Comparison of ENCODE assay signal across 23 cellular contexts in genomic region chr12:94170690-94171594, GRCh38. TPM values are rescaled to one million over a fixed set of nuclear protein-coding genes. Genes with fewer than 3 reads are reported as not detected.
DNase-seq lines count a peak whose midpoint lies in the region; ATAC-seq, FAIRE-seq and TF ChIP-seq lines count a peak whose summit lies in the region.
"Had no signal": no experiment of that assay in that cellular context is flagged by ENCODE, and none has a peak within 500 bp of the region (broad histone marks: within the 10 kb centered on the region; RNA-seq: fewer than 3 reads in every experiment).

No MANE protein-coding gene starts in this region.

- peaks cover 12% of the 10 kb centered on the region for H3K36me3 Mint-ChIP-seq in neural progenitor cell

- FAIRE-seq in H1 (lab: Jason Lieb, UNC) = no peak
- FAIRE-seq: bronchial epithelial cell, small intestine had no signal

- TF ChIP-seq EP300 in H1 (IDR thresholded peaks at IDR 0.05; ENCODE audit: borderline replicate concordance in 1 of 2, low read depth in 2 of 2, low read length in 2 of 2) = peak in 1 of 2 experiments; percentile 19; a peak in 1 of 3 replicates

- H3K4me3 ChIP-seq in IMR-90 (ENCODE audit: insufficient read depth, low read depth, low read length) (no peak overlapping the region), H1 (ENCODE audit: extremely low read depth in 1 of 4, insufficient read depth in 2 of 4, low read depth in 3 of 4, low read length in 4 of 4) (no peak overlapping the region), neutrophil (ENCODE audit: low read depth in 1 of 2, low read length in 1 of 2) (no peak overlapping the region), neural progenitor cell (no peak overlapping the region)
- H3K4me3 ChIP-seq: left lung, prostate gland, vagina had no signal

- POLR2A ChIA-PET in IMR-90 (lab: Charles Lee; ENCODE audit: unreplicated experiment) (no interaction called here), H1 (lab: Charles Lee; ENCODE audit: partially characterized antibody) (interaction anchor here (0.9 kb wide), 1 partner anchor 92 kb away, joined by 3 read pairs; no protein-coding TSS in a partner anchor)

- no peaks in the 10 kb centered on the region for H3K79me1 ChIP-seq in IMR-90 (ENCODE audit: low read depth in 1 of 2, low read length in 2 of 2)
- H3K79me1 ChIP-seq in H1 (ENCODE audit: low read depth, low read length) = no peaks in the 10 kb centered on the region

- H2AFZ ChIP-seq in IMR-90 (replicated peaks; ENCODE audit: low read length, poor library complexity) (peak overlapping the region; percentile 6), H1 (ENCODE audit: low read length) (no peak overlapping the region), neural progenitor cell (replicated peaks) (no peak overlapping the region)

- dilution Hi-C loops in IMR-90 (cut with HindIII; ENCODE audit: low sequenced_read_pairs, unreplicated experiment) = no loop called here

- H4K5ac ChIP-seq in IMR-90 (ENCODE audit: low read depth, low read length) (no peak overlapping the region), H1 (ENCODE audit: insufficient read length, low read depth, low read length) (no peak overlapping the region)

- peaks cover 19% of the 10 kb centered on the region for H3F3A ChIP-seq in neural progenitor cell (ENCODE audit: low read depth)

- H2BK5ac ChIP-seq in IMR-90 (ENCODE audit: low read depth, low read length, poor library complexity, severe bottlenecking) (no peak overlapping the region), H1 (ENCODE audit: low read depth, low read length) (no peak overlapping the region)

- H4K20me1 ChIP-seq in IMR-90 (ENCODE audit: insufficient read depth, low read length) = no peaks in the 10 kb centered on the region
- peaks cover 2 to 5% of the 10 kb centered on the region in 2 experiments for H4K20me1 ChIP-seq in H1 (replicated peaks in 1 of 2; ENCODE audit: control insufficient read depth in 1 of 2, insufficient read depth in 2 of 2, low read length in 2 of 2)
- no peaks in the 10 kb centered on the region for H4K20me1 ChIP-seq in neural progenitor cell (ENCODE audit: low read depth)

- H3K36me3 ChIP-seq in IMR-90 (ENCODE audit: control insufficient read depth, insufficient read depth, low read length) (no peaks in the 10 kb centered on the region), H1 (ENCODE audit: control insufficient read depth in 2 of 4, insufficient read depth in 4 of 4, low read length in 3 of 4) (no peaks in the 10 kb centered on the region), neutrophil (peaks cover 38% of the 10 kb centered on the region), neural progenitor cell (no peaks in the 10 kb centered on the region)
- H3K36me3 ChIP-seq: prostate gland, vagina had no signal

- intact Hi-C loops in Right ventricle myocardium inferior (cut with DNase I) (no loop called here), cardiac septum (cut with DNase I) (no loop called here), IMR-90 (cut with micrococcal nuclease) (loop anchor here (5.0 kb wide), 1 partner anchor 96 kb away; no protein-coding TSS in a partner anchor)

- peaks cover 6% of the 10 kb centered on the region; the same call in 1 of the 2 replicates for H3K9me1 ChIP-seq in IMR-90 (ENCODE audit: insufficient read depth, low read length)

- H3K27ac ChIP-seq in IMR-90 (ENCODE audit: insufficient read depth, low read length) (peak overlapping the region; percentile 68; the same call in 1 of the 2 replicates), H1 (ENCODE audit: low read depth, low read length) (no peak overlapping the region), neutrophil (peak overlapping the region; percentile 99), neural progenitor cell (no peak overlapping the region)
- H3K27ac ChIP-seq: prostate gland, vagina had no signal

- H3K9me3 Mint-ChIP-seq in neural progenitor cell = no peaks in the 10 kb centered on the region
- H3K9me3 Mint-ChIP-seq: CD4-positive, alpha-beta T cell; neural crest cell; stimulated activated memory B cell treated with anti-CD40 and anti-IgM and Interleukin-4, amounts not matched to agents 10 μg/mL and 1 μg/mL and 100 μg/mL, for 72 hours had no signal

- peak; percentile 73 for ATAC-seq in Right ventricle myocardium inferior
- ATAC-seq in IMR-90 (ENCODE audit: low read depth) = no peak
- ATAC-seq in stimulated activated naive CD8-positive, alpha-beta T cell treated with anti-CD3 and anti-CD28 coated beads, Interleukin-15, Interleukin-2, amounts not matched to agents 100 U/mL and 50 U/mL, for 24 hours = no peak
- ATAC-seq: left lung; stimulated activated memory B cell treated with anti-CD40 and anti-IgM and Interleukin-4, amounts not matched to agents 10 μg/mL and 1 μg/mL and 100 μg/mL, for 72 hours had no signal

- H3K14ac ChIP-seq in IMR-90 (replicated peaks; ENCODE audit: low read depth, low read length) = peak overlapping the region; percentile 19
- H3K14ac ChIP-seq in H1 (ENCODE audit: insufficient read length) = no peak overlapping the region

- no peak overlapping the region for H3K27ac Mint-ChIP-seq in neural progenitor cell
- H3K27ac Mint-ChIP-seq: CD4-positive, alpha-beta T cell; stimulated activated memory B cell treated with anti-CD40 and anti-IgM and Interleukin-4, amounts not matched to agents 10 μg/mL and 1 μg/mL and 100 μg/mL, for 72 hours had no signal

- peaks cover 37% of the 10 kb centered on the region for H3K4me1 Mint-ChIP-seq in neural progenitor cell

- peaks cover 18% of the 10 kb centered on the region for H3K4me1 ChIP-seq in IMR-90 (ENCODE audit: control insufficient read depth, insufficient read depth, low read length)
- peaks cover 0 to 6% (median 1%) of the 10 kb centered on the region in 4 experiments; a peak in 4 of 7 replicates for H3K4me1 ChIP-seq in H1 (replicated peaks in 1 of 4; ENCODE audit: control insufficient read depth in 3 of 4, insufficient read depth in 4 of 4, low read length in 3 of 4)
- H3K4me1 ChIP-seq in neutrophil (ENCODE audit: control insufficient read depth in 1 of 2, insufficient read depth in 1 of 2, low read depth in 1 of 2, low read length in 1 of 2) = peaks cover 73 to 76% of the 10 kb centered on the region in 2 experiments
- H3K4me1 ChIP-seq in neural progenitor cell = peaks cover 36% of the 10 kb centered on the region
- H3K4me1 ChIP-seq: prostate gland, vagina had no signal

- no TSS peak for BruUV-seq in IMR-90 (replicated peaks; lab: Mats Ljungman, UMichigan)

- H3K9ac ChIP-seq in IMR-90 (ENCODE audit: low read depth, low read length) (no peak overlapping the region), H1 (replicated peaks in 1 of 4; ENCODE audit: extremely low read depth in 1 of 4, low read depth in 3 of 4, low read length in 3 of 4) (no peak overlapping the region), neural progenitor cell (no peak overlapping the region)

- H2AK5ac ChIP-seq in IMR-90 (ENCODE audit: low read depth, low read length) = peak overlapping the region; percentile 72
- no peak overlapping the region for H2AK5ac ChIP-seq in H1 (ENCODE audit: low read depth, low read length)

- H3K27me3 ChIP-seq in IMR-90 (ENCODE audit: control insufficient read depth, insufficient read depth, low read length) (peaks cover 24% of the 10 kb centered on the region), H1 (replicated peaks in 1 of 4; ENCODE audit: control insufficient read depth in 3 of 4, extremely low read depth in 1 of 4, insufficient read depth in 3 of 4, low read length in 3 of 4) (peaks cover 67 to 100% (median 93%) of the 10 kb centered on the region in 4 experiments), neutrophil (no peaks in the 10 kb centered on the region), neural progenitor cell (peaks cover 64% of the 10 kb centered on the region)
- H3K27me3 ChIP-seq: left lung, vagina had no signal

- H3K4me2 ChIP-seq in IMR-90 (ENCODE audit: low read depth, low read length) = no peak overlapping the region
- no peak overlapping the region for H3K4me2 ChIP-seq in H1 (ENCODE audit: insufficient read depth in 1 of 2, low read depth in 2 of 2, low read length in 2 of 2)
- H3K4me2 ChIP-seq in neural progenitor cell = no peak overlapping the region

- H3K56ac ChIP-seq in IMR-90 (ENCODE audit: extremely low read depth, insufficient read depth, low read length) = no peak overlapping the region
- H3K56ac ChIP-seq in H1 (replicated peaks; ENCODE audit: insufficient read length, low read depth, low read length) = no peak overlapping the region

- TF ChIP-seq RAD21 in IMR-90 (IDR thresholded peaks at IDR 0.05; ENCODE audit: low read length) = no peak
- TF ChIP-seq RAD21 in H1 (IDR thresholded peaks at IDR 0.05 in 1 of 2, conservative IDR thresholded peaks at IDR 0.05 in 1 of 2; ENCODE audit: low read depth in 2 of 2, low read length in 2 of 2) = no peak

- H4K8ac ChIP-seq in IMR-90 (ENCODE audit: low read depth in 2 of 2, low read length in 2 of 2) (peak overlapping the region in 1 of 2 experiments; percentile 74; a peak in 2 of 4 replicates), H1 (ENCODE audit: extremely low read depth, insufficient read depth, low read length) (no peak overlapping the region)

- H2BK20ac ChIP-seq in IMR-90 (ENCODE audit: low read depth, low read length) = peak overlapping the region; percentile 95
- no peak overlapping the region for H2BK20ac ChIP-seq in H1 (ENCODE audit: low read length)

- no peaks in the 10 kb centered on the region for H3K79me2 ChIP-seq in H1 (ENCODE audit: control insufficient read depth in 1 of 2, insufficient read depth in 2 of 2, low read length in 2 of 2)
- H3K79me2 ChIP-seq in neural progenitor cell (ENCODE audit: low read depth) = no peaks in the 10 kb centered on the region

- H2BK120ac ChIP-seq in IMR-90 (ENCODE audit: low read depth, low read length) = peak overlapping the region; percentile 65
- H2BK120ac ChIP-seq in H1 (replicated peaks; ENCODE audit: low read depth, low read length) = no peak overlapping the region

- CTCF ChIA-PET in IMR-90 (lab: Yijun Ruan, JAX) (no interaction called here), H1 (lab: Charles Lee; ENCODE audit: partially characterized antibody) (interaction anchor here (0.7 to 1.8 kb wide), 6 partner anchors 13 to 33 kb away, joined by 3 to 6 read pairs (median 3); no protein-coding TSS in a partner anchor)

- H3K18ac ChIP-seq in IMR-90 (ENCODE audit: low read depth, low read length) (peak overlapping the region; percentile 46), H1 (ENCODE audit: extremely low read depth, low read length) (no peak overlapping the region)

- no peak overlapping the region for H2BK12ac ChIP-seq in H1 (ENCODE audit: low read depth, low read length)

- H3K23ac ChIP-seq in IMR-90 (ENCODE audit: low read depth, low read length) = no peak overlapping the region
- no peak overlapping the region for H3K23ac ChIP-seq in H1 (ENCODE audit: insufficient read length)

- TF ChIP-seq POLR2A in IMR-90 (IDR thresholded peaks at IDR 0.05; ENCODE audit: low read depth, low read length) = no peak
- no peak for TF ChIP-seq POLR2A in H1 (IDR thresholded peaks at IDR 0.05; ENCODE audit: control extremely low read depth in 1 of 2, low read depth in 2 of 2, low read length in 2 of 2)

- H3K9me3 ChIP-seq in IMR-90 (ENCODE audit: control insufficient read depth, insufficient read depth, low read length) (peaks cover 2% of the 10 kb centered on the region; the same call in 1 of the 2 replicates), H1 (ENCODE audit: insufficient read depth in 2 of 2, low read depth in 1 of 2, low read length in 1 of 2) (no peaks in the 10 kb centered on the region), neutrophil (no peaks in the 10 kb centered on the region), neural progenitor cell (ENCODE audit: low read depth) (no peaks in the 10 kb centered on the region)
- H3K9me3 ChIP-seq: left lung, prostate gland, vagina had no signal

- H2BK15ac ChIP-seq in IMR-90 (ENCODE audit: low read depth, low read length) = peak overlapping the region; percentile 60; the same call in 2 of the 3 replicates
- H2BK15ac ChIP-seq in H1 (ENCODE audit: low read length) = no peak overlapping the region

- H4K91ac ChIP-seq in IMR-90 (ENCODE audit: insufficient read depth, low read depth, low read length) (peak overlapping the region; percentile 86; the same call in 1 of the 2 replicates), H1 (replicated peaks; ENCODE audit: insufficient read length, low read length) (no peak overlapping the region)

- peaks cover 2% of the 10 kb centered on the region for H3K27me3 Mint-ChIP-seq in neural progenitor cell (ENCODE audit: insufficient read depth, low read depth)
- H3K27me3 Mint-ChIP-seq: CD4-positive, alpha-beta T cell; stimulated activated memory B cell treated with anti-CD40 and anti-IgM and Interleukin-4, amounts not matched to agents 10 μg/mL and 1 μg/mL and 100 μg/mL, for 72 hours had no signal

- no peak overlapping the region for H3K4me3 Mint-ChIP-seq in neural progenitor cell
- H3K4me3 Mint-ChIP-seq: CD4-positive, alpha-beta T cell; immature natural killer cell; neural crest cell; stimulated activated memory B cell treated with anti-CD40 and anti-IgM and Interleukin-4, amounts not matched to agents 10 μg/mL and 1 μg/mL and 100 μg/mL, for 72 hours had no signal

- WGBS in IMR-90 (ENCODE audit: extremely low coverage in 2 of 2, insufficient read length in 1 of 2), 2 experiments = 85% methylated on average over 2 of the region's 14 CpGs; no CpG with 5 or more reads in 1 of the 2 experiments
- WGBS in H1 (ENCODE audit: extremely low coverage in 1 of 2, insufficient coverage in 1 of 2, insufficient read length in 1 of 2, insufficient replicate concordance in 2 of 2, low coverage in 1 of 2, low lambda C conversion rate in 2 of 2, missing lambda C conversion rate in 1 of 2), 2 experiments = 66% methylated on average over 14 of the region's 14 CpGs; no CpG with 5 or more reads in 1 of the 2 experiments

- H3K4ac ChIP-seq in IMR-90 (ENCODE audit: low read depth, low read length) (peak overlapping the region; percentile 88), H1 (replicated peaks; ENCODE audit: insufficient read length, low read depth, low read length) (no peak overlapping the region)

- DNase-seq in Right ventricle myocardium inferior (ENCODE audit: missing footprints) = peak; percentile 65
- DNase-seq in cardiac septum (ENCODE audit: low spot score) = no peak
- DNase-seq in IMR-90 = no peak
- no peak for DNase-seq in H1 (ENCODE audit: low read depth in 1 of 2, low spot score in 2 of 2)
- DNase-seq in stimulated activated naive CD8-positive, alpha-beta T cell treated with anti-CD3 and anti-CD28 coated beads, Interleukin-15, Interleukin-2, amounts not matched to agents 100 U/mL and 50 U/mL, for 24 hours = no peak
- DNase-seq in SIG-M5 (lab: John Stamatoyannopoulos, UW) = no peak
- no peak for DNase-seq in neural progenitor cell (ENCODE audit: low spot score)
- DNase-seq: activated gamma-delta T cell treated with Interleukin-2 at 50 U/mL for 16 hours; CD4-positive, alpha-beta T cell; DMS153; GF-D8; immature natural killer cell; KBM-7; left lung; MV-4-11; small intestine; SW 1271 had no signal

- in situ Hi-C loops in IMR-90 (cut with MboI; ENCODE audit: low sequenced_read_pairs) = no loop called here

- H3K23me2 ChIP-seq in H1 (ENCODE audit: low read depth, low read length) = no peaks in the 10 kb centered on the region

- TF ChIP-seq CTCF in IMR-90 (conservative IDR thresholded peaks at IDR 0.05; ENCODE audit: low read depth, low read length) (no peak), H1 (IDR thresholded peaks at IDR 0.05; ENCODE audit: control extremely low read depth in 1 of 3, insufficient read depth in 1 of 3, low read depth in 1 of 3, low read length in 3 of 3) (no peak), neutrophil (IDR thresholded peaks at IDR 0.05) (no peak), neural progenitor cell (IDR thresholded peaks at IDR 0.05) (no peak)

- peak overlapping the region; percentile 29 for H2AK9ac ChIP-seq in IMR-90 (replicated peaks; ENCODE audit: low read depth, low read length, poor library complexity)

RNA-seq across cellular contexts. Expression of gene PLXNC1, which starts 22.6 kb away (rescaled TPM):
- total RNA-seq in Right ventricle myocardium inferior (3.0 TPM), cardiac septum (4.4 TPM), IMR-90 (2012; rRNA removed) (1.1 and 1.6 TPM in 2 replicates), neural progenitor cell (ENCODE audit: low replicate concordance) (13.4 and 16.7 TPM in 2 replicates)
- polyA plus RNA-seq in IMR-90 (2012; rRNA removed) (0.77 and 1.0 TPM in 2 replicates), H1 (2011; rRNA removed) (0.83 and 0.86 TPM in 2 replicates)
- 0.10 and 0.30 TPM in 2 replicates for polyA plus RNA-seq in IMR-90 (2012; cell fraction: cytosol; rRNA removed)
- polyA plus RNA-seq in IMR-90 (2012; cell fraction: nucleus; rRNA removed; ENCODE audit: low replicate concordance) = 0.25 and 0.88 TPM in 2 replicates
- total RNA-seq in H1 (2021; fragmentation: NEBNext Ultra II Directional; extraction: Animal tissue kit (Norgen Biotek cat#: 25700)) = 1.3 and 2.0 TPM in 2 replicates
- polyA plus RNA-seq in H1 (2011; cell fraction: cytosol; rRNA removed) = 0.80 TPM
- 1.4 TPM for polyA plus RNA-seq in H1 (2011; cell fraction: nucleus; rRNA removed)
- polyA plus RNA-seq in H1 (2012, experiment 1 of 2) = 1.6 to 2.5 TPM (median 1.8 TPM) in 4 replicates
- 0.08 TPM for polyA plus RNA-seq in H1 (2012, experiment 2 of 2)
- 1.2 TPM for polyA plus RNA-seq in H1 (2013, experiment 1 of 2)
- polyA plus RNA-seq in H1 (2013, experiment 2 of 2) = 1.1 TPM
- polyA minus RNA-seq in H1 (2011; rRNA and poly(A)+ RNA removed) = 3.0 and 5.2 TPM in 2 replicates
- polyA minus RNA-seq in H1 (2011; cell fraction: cytosol; rRNA and poly(A)+ RNA removed) = 0.81 TPM
- 6.7 TPM for polyA minus RNA-seq in H1 (2011; cell fraction: nucleus; rRNA and poly(A)+ RNA removed)

Comparison
In these comparisons a context has a peak if more than half of its experiments do, and no peak if none do; other contexts are left out.
1. H3K27ac ChIP-seq: peak in IMR-90 (single experiment) and neutrophil (single experiment); none in H1 (single experiment) and neural progenitor cell (single experiment).